Comparison of ENCODE assay signal across 8 cellular contexts in genomic region chr10:92839191-92840085, GRCh38. TPM values are rescaled to one million over a fixed set of nuclear protein-coding genes. Genes with fewer than 3 reads are reported as not detected.
A peak's percentile ranks its signal among the peaks of the same experiment; 100 is the strongest.
DNase-seq lines count a peak whose midpoint lies in the region; ATAC-seq, FAIRE-seq and TF ChIP-seq lines count a peak whose summit lies in the region.

No MANE protein-coding gene starts in this region.

- H2BK12ac ChIP-seq in trophoblast cell (ENCODE audit: low read length) = no peak overlapping the region

- no peaks in the 10 kb centered on the region for H3K79me2 ChIP-seq in trophoblast cell (ENCODE audit: control insufficient read depth, insufficient read depth, low read length, poor library complexity)

- no peak overlapping the region for H2BK120ac ChIP-seq in trophoblast cell (ENCODE audit: insufficient read depth, low read length, poor library complexity)

- no peak overlapping the region for H4K91ac ChIP-seq in trophoblast cell (ENCODE audit: low read depth, low read length)

- no peak overlapping the region for H3K23ac ChIP-seq in trophoblast cell (ENCODE audit: low read length)

- peaks cover 9% of the 10 kb centered on the region for H3K4me1 Mint-ChIP-seq in activated CD4-positive, alpha-beta T cell treated with anti-CD3 and anti-CD28 coated beads, Interleukin-2, amount 10 ng/mL, durations not matched to agents 7 days and 5 days

- H3K36me3 ChIP-seq in esophagus squamous epithelium = no peaks in the 10 kb centered on the region
- no peaks in the 10 kb centered on the region for H3K36me3 ChIP-seq in trophoblast cell (ENCODE audit: control insufficient read depth in 1 of 2, insufficient read depth in 2 of 2, low read length in 2 of 2)

- DNase-seq in DMS 273 (lab: John Stamatoyannopoulos, UW; ENCODE audit: unreplicated experiment) (peak; percentile 87), LoVo (ENCODE audit: low spot score) (peak; percentile 20), esophagus squamous epithelium (lab: John Stamatoyannopoulos, UW) (no peak), trophoblast cell (peak; percentile 67 to 75), COR-L47 (lab: John Stamatoyannopoulos, UW) (no peak), H54 (ENCODE audit: insufficient read length, low spot score) (no peak)
- DNase-seq in activated CD4-positive, alpha-beta T cell treated with anti-CD3 and anti-CD28 coated beads, Interleukin-2, amount 10 ng/mL, durations not matched to agents 7 days and 5 days = peak; percentile 55

- TF ChIP-seq POLR2A in esophagus squamous epithelium (IDR thresholded peaks at IDR 0.05) (no peak), GM18505 (IDR thresholded peaks at IDR 0.05; ENCODE audit: borderline replicate concordance, extremely low read depth, insufficient read depth, insufficient read length) (no peak), H54 (IDR thresholded peaks at IDR 0.05; ENCODE audit: low read depth, low read length) (no peak)

- no peak overlapping the region for H2AK5ac ChIP-seq in trophoblast cell (ENCODE audit: low read length)

- peaks cover 0 to 33% (median 0%) of the 10 kb centered on the region in 4 donors for H3K27me3 ChIP-seq in esophagus squamous epithelium
- H3K27me3 ChIP-seq in trophoblast cell (ENCODE audit: insufficient read depth, low read length) = no peaks in the 10 kb centered on the region

- no peak overlapping the region for H3K4me3 Mint-ChIP-seq in activated CD4-positive, alpha-beta T cell treated with anti-CD3 and anti-CD28 coated beads, Interleukin-2, amount 10 ng/mL, durations not matched to agents 7 days and 5 days

- H3K27ac Mint-ChIP-seq in activated CD4-positive, alpha-beta T cell treated with anti-CD3 and anti-CD28 coated beads, Interleukin-2, amount 10 ng/mL, durations not matched to agents 7 days and 5 days = peak overlapping the region; percentile 50

- H3K4me2 ChIP-seq in trophoblast cell (ENCODE audit: low read length) = no peak overlapping the region

- H3K14ac ChIP-seq in trophoblast cell (ENCODE audit: low read length) = no peak overlapping the region

- H2BK5ac ChIP-seq in trophoblast cell (ENCODE audit: low read depth, low read length, poor library complexity) = no peak overlapping the region

- no peak overlapping the region for H2AFZ ChIP-seq in trophoblast cell (ENCODE audit: insufficient read depth, low read length, poor library complexity)

- no peak overlapping the region for H3K4ac ChIP-seq in trophoblast cell (ENCODE audit: low read depth, low read length)

- no peaks in the 10 kb centered on the region for H3K79me1 ChIP-seq in trophoblast cell (ENCODE audit: low read length)

- peaks cover 0 to 16% (median 5%) of the 10 kb centered on the region in 3 donors for H3K4me1 ChIP-seq in esophagus squamous epithelium
- H3K4me1 ChIP-seq in trophoblast cell (ENCODE audit: control insufficient read depth in 1 of 2, insufficient read depth in 2 of 2, low read length in 2 of 2) = no peaks in the 10 kb centered on the region

- no peak overlapping the region for H3K9ac ChIP-seq in trophoblast cell (ENCODE audit: low read length)

- no peak overlapping the region for H3K18ac ChIP-seq in trophoblast cell (ENCODE audit: low read length)

- no peak for ATAC-seq in GM18505 (IDR thresholded peaks at IDR 0.05; ENCODE audit: unreplicated experiment)

- H3K27ac ChIP-seq in esophagus squamous epithelium (peak overlapping the region in 3 of 4 donors; percentile 6 to 61 (median 45)), trophoblast cell (ENCODE audit: low read depth, low read length) (no peak overlapping the region)

- POLR2A ChIA-PET in activated CD4-positive, alpha-beta T cell treated with anti-CD3 and anti-CD28 coated beads, Interleukin-2, amount 10 ng/mL, durations not matched to agents 7 days and 5 days (lab: Charles Lee) = interaction anchor here (0.6 kb wide), 1 partner anchor 249 kb away, joined by 5 read pairs; no protein-coding TSS in a partner anchor

- CTCF ChIA-PET in activated CD4-positive, alpha-beta T cell treated with anti-CD3 and anti-CD28 coated beads, Interleukin-2, amount 10 ng/mL, durations not matched to agents 7 days and 5 days (lab: Charles Lee) = interaction anchor here (1.1 to 2.3 kb wide), 3 partner anchors 9 to 24 kb away, joined by 3 to 20 read pairs (median 4); partner anchors contain the start of gene EXOC6

- H3K9me3 ChIP-seq in esophagus squamous epithelium (no peaks in the 10 kb centered on the region), trophoblast cell (ENCODE audit: insufficient read depth, low read depth, low read length) (no peaks in the 10 kb centered on the region)

- no peak for FAIRE-seq in H54 (lab: Jason Lieb, UNC)

- peaks cover 2% of the 10 kb centered on the region for H3K27me3 Mint-ChIP-seq in activated CD4-positive, alpha-beta T cell treated with anti-CD3 and anti-CD28 coated beads, Interleukin-2, amount 10 ng/mL, durations not matched to agents 7 days and 5 days

- H3K9me3 Mint-ChIP-seq in activated CD4-positive, alpha-beta T cell treated with anti-CD3 and anti-CD28 coated beads, Interleukin-2, amount 10 ng/mL, durations not matched to agents 7 days and 5 days = no peaks in the 10 kb centered on the region

- 40 to 47% methylated on average over 7 to 9 of the region's 10 CpGs for WGBS in esophagus squamous epithelium, 2 donors
- no CpG with 5 or more reads among the region's 10 CpGs for WGBS in trophoblast cell (ENCODE audit: extremely low coverage, insufficient coverage, insufficient read length)

- no peak overlapping the region for H4K8ac ChIP-seq in trophoblast cell (ENCODE audit: low read depth, low read length)

- H3K4me3 ChIP-seq in esophagus squamous epithelium = no peak overlapping the region
- H3K4me3 ChIP-seq in trophoblast cell (ENCODE audit: low read depth, low read length) = no peak overlapping the region

- intact Hi-C loops in esophagus squamous epithelium (cut with DNase I) = loop anchor here (10.0 kb wide), 1 partner anchor 145 kb away; no protein-coding TSS in a partner anchor

- H4K12ac ChIP-seq in trophoblast cell (ENCODE audit: low read depth, low read length) = no peak overlapping the region

- no peaks in the 10 kb centered on the region for H3K36me3 Mint-ChIP-seq in activated CD4-positive, alpha-beta T cell treated with anti-CD3 and anti-CD28 coated beads, Interleukin-2, amount 10 ng/mL, durations not matched to agents 7 days and 5 days (ENCODE audit: low read depth)

- TF ChIP-seq CTCF in esophagus squamous epithelium (IDR thresholded peaks at IDR 0.05) = no peak

RNA-seq across cellular contexts. Expression of gene EXOC6, which starts 8.9 kb away (rescaled TPM):
- total RNA-seq in activated CD4-positive, alpha-beta T cell treated with anti-CD3 and anti-CD28 coated beads, Interleukin-2, amount 10 ng/mL, durations not matched to agents 7 days and 5 days = 10 to 100 TPM; 11.8 to 13.6 TPM
- total RNA-seq in esophagus squamous epithelium = 1 to 10 TPM; 1.3 to 9.5 (median 5.6) TPM
- 3.4 and 4.3 TPM in 2 replicates for polyA plus RNA-seq in trophoblast cell (2013)

Comparison
In these comparisons a context has a peak if more than half of its experiments do, and no peak if none do; other contexts are left out.
1. DNase-seq: peak in DMS 273 (single experiment), LoVo (single experiment), activated CD4-positive, alpha-beta T cell treated with anti-CD3 and anti-CD28 coated beads, Interleukin-2, amount 10 ng/mL, durations not matched to agents 7 days and 5 days (single experiment) and trophoblast cell (2 of 2); none in esophagus squamous epithelium (single experiment), COR-L47 (single experiment) and H54 (single experiment).